ENCODE assay signal across 8 cellular contexts in the genomic region with DNA sequence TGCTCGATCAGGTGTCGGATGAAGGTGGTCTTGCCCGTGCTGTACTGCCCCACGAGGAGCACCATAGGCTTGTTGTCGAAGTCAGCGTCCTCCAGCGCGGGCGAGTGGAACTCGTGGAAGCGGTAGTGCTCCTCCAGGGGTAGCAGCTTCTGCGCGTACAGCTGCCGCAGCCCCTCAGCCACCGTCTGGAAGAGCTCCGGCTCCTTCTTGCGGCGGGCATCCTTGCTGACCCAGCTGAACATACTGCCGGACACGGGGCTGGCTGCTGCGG. TPM values are rescaled to one million over a fixed set of nuclear protein-coding genes. Genes with fewer than 3 reads are reported as not detected.
DNase-seq lines count a peak whose midpoint lies in the region; ATAC-seq and TF ChIP-seq lines count a peak whose summit lies in the region.

No MANE protein-coding gene starts in this region.

- H3K36me3 ChIP-seq in A673 (ENCODE audit: insufficient read depth, low read length, poor library complexity, severe bottlenecking) (peaks cover 4% of the 10 kb centered on the region), GM23248 (ENCODE audit: low read depth) (peaks cover 7% of the 10 kb centered on the region; the same call in 1 of the 2 replicates), WERI-Rb-1 (peaks cover 3% of the 10 kb centered on the region), gastroesophageal sphincter (peaks cover 0 to 12% of the 10 kb centered on the region in 2 donors)

- BruUV-seq in A673 (replicated peaks; lab: Mats Ljungman, UMichigan): no TSS peak

- H3K4me2 ChIP-seq in GM23248 (ENCODE audit: unreplicated experiment): peak overlapping the region; percentile 99

- H3K9me3 ChIP-seq in A673 (ENCODE audit: low read depth, low read length, poor library complexity, severe bottlenecking) (no peaks in the 10 kb centered on the region), GM23248 (ENCODE audit: low read depth) (no peaks in the 10 kb centered on the region), WERI-Rb-1 (ENCODE audit: severe bottlenecking) (no peaks in the 10 kb centered on the region), gastroesophageal sphincter (no peaks in the 10 kb centered on the region)

- TF ChIP-seq EP300 in gastroesophageal sphincter (IDR thresholded peaks at IDR 0.05): no peak

- H3K4me1 ChIP-seq in A673 (ENCODE audit: insufficient read depth, low read length, poor library complexity, severe bottlenecking) (peaks cover 17% of the 10 kb centered on the region), GM23248 (ENCODE audit: insufficient read depth) (peaks cover 16% of the 10 kb centered on the region), gastroesophageal sphincter (peaks cover 0 to 69% (median 35%) of the 10 kb centered on the region in 3 donors)

- H3K79me2 ChIP-seq in GM23248 (ENCODE audit: insufficient read depth): peaks cover 51% of the 10 kb centered on the region

- H3K27ac ChIP-seq in A673 (ENCODE audit: low read depth, low read length, poor library complexity, severe bottlenecking) (peak overlapping the region; percentile 68), GM23248 (peak overlapping the region; percentile 66), WERI-Rb-1 (peak overlapping the region; percentile 32), gastroesophageal sphincter (peak overlapping the region; percentile 48 to 97 (median 97))

- peak overlapping the region; percentile 46 for H2AFZ ChIP-seq in GM23248

- TF ChIP-seq POLR2A in gastroesophageal sphincter (IDR thresholded peaks at IDR 0.05): no peak

- DNase-seq in A673 (ENCODE audit: low spot score): no peak
- DNase-seq in GM23248: no peak
- DNase-seq in WERI-Rb-1: no peak
- no peak for DNase-seq in retinal pigment epithelial cell (ENCODE audit: low read depth)
- no peak for DNase-seq in OCI-M1 (lab: John Stamatoyannopoulos, UW)
- DNase-seq in H4 (ENCODE audit: low spot score): no peak
- no peak for DNase-seq in NCI-H128 (lab: John Stamatoyannopoulos, UW; ENCODE audit: unreplicated experiment)

- TF ChIP-seq CTCF in A673 (conservative IDR thresholded peaks at IDR 0.05; ENCODE audit: low read depth, low read length) (no peak), WERI-Rb-1 (IDR thresholded peaks at IDR 0.05; ENCODE audit: low read depth, low read length) (no peak), gastroesophageal sphincter (IDR thresholded peaks at IDR 0.05) (no peak), retinal pigment epithelial cell (conservative IDR thresholded peaks at IDR 0.05; ENCODE audit: low read depth, low read length) (no peak)

- peak overlapping the region; percentile 79 for H3K4me3 ChIP-seq in A673 (ENCODE audit: low read depth, low read length, poor library complexity, severe bottlenecking)
- H3K4me3 ChIP-seq in GM23248: peak overlapping the region; percentile 96
- H3K4me3 ChIP-seq in WERI-Rb-1 (ENCODE audit: low read depth, low read length): peak overlapping the region; percentile 66
- peak overlapping the region; percentile 74 to 92 for H3K4me3 ChIP-seq in gastroesophageal sphincter
- peak overlapping the region; percentile 95 for H3K4me3 ChIP-seq in retinal pigment epithelial cell (ENCODE audit: low read length)

- POLR2A ChIA-PET in A673 (lab: Charles Lee; ENCODE audit: low non-redundant PET): interaction anchor here (0.5 kb wide), 1 partner anchor 434 kb away, joined by 8 read pairs; no protein-coding TSS in a partner anchor

- ATAC-seq in gastroesophageal sphincter: peak; percentile 32

- 0 out of 2 replicates have a peak, but pooled peaks cover 6% of the 10 kb centered on the region for H4K20me1 ChIP-seq in GM23248 (ENCODE audit: insufficient read depth)

- H3K27me3 ChIP-seq in A673 (replicated peaks; ENCODE audit: insufficient read depth, low read depth, low read length, poor library complexity): no peaks in the 10 kb centered on the region
- no peaks in the 10 kb centered on the region for H3K27me3 ChIP-seq in GM23248 (replicated peaks; ENCODE audit: insufficient read depth)
- no peaks in the 10 kb centered on the region for H3K27me3 ChIP-seq in WERI-Rb-1 (ENCODE audit: insufficient read depth, low read depth, severe bottlenecking)
- H3K27me3 ChIP-seq in gastroesophageal sphincter: no peaks in the 10 kb centered on the region

- 0% methylated on average over 11 to 21 of the region's 21 CpGs for WGBS in GM23248 (ENCODE audit: low coverage in 1 of 2, low lambda C conversion rate in 2 of 2, missing lambda C conversion rate in 2 of 2), 2 experiments
- no CpG with 5 or more reads among the region's 21 CpGs for WGBS in gastroesophageal sphincter (ENCODE audit: low coverage in 1 of 2), 2 donors

- in situ Hi-C loops in GM23248 (cut with MboI): no loop called here

- CTCF ChIA-PET in A673 (lab: Charles Lee): interaction anchor here (0.7 to 2.1 kb wide), 3 partner anchors 9 to 13 kb away, joined by 3 to 8 read pairs (median 3); no protein-coding TSS in a partner anchor

- peak overlapping the region; percentile 90 for H3K9ac ChIP-seq in GM23248

- intact Hi-C loops in A673 (cut with micrococcal nuclease; ENCODE audit: unreplicated experiment): loop anchor here (1.0 kb wide), 1 partner anchor 31 kb away; no protein-coding TSS in a partner anchor

- no peaks in the 10 kb centered on the region for H3K9me2 ChIP-seq in GM23248 (ENCODE audit: insufficient read depth)

- H3F3A ChIP-seq in GM23248 (ENCODE audit: insufficient read depth): peaks cover 16% of the 10 kb centered on the region

RNA-seq across cellular contexts. Expression of a gene that starts 0.3 kb away (rescaled TPM):
- total RNA-seq in A673 (2021) (53.3 and 63.1 TPM in 2 replicates), gastroesophageal sphincter (100 to 1,000 TPM in 2 of 4 donors, 10 to 100 TPM in 2; 92.1 to 188 (median 101) TPM)
- 90.2 and 124 TPM in 2 replicates for total RNA-seq in GM23248 (2014; rRNA removed; shearing (Covaris generic))
- polyA plus RNA-seq in GM23248 (2016; fragmentation: Nextera tagmentation; extraction: Ambion mirVana): 55.2 and 56.3 TPM in 2 replicates
- total RNA-seq in H4 (2014; rRNA removed; shearing (Covaris generic)): 13.5 and 14.2 TPM in 2 replicates

RNA-seq across cellular contexts. Expression of a gene that starts 33.7 kb away (rescaled TPM):
- 4.6 and 6.6 TPM in 2 replicates for total RNA-seq in A673 (2021)
- not detected in 2 replicates for total RNA-seq in GM23248 (2014; rRNA removed; shearing (Covaris generic))
- not detected in 2 replicates for polyA plus RNA-seq in GM23248 (2016; fragmentation: Nextera tagmentation; extraction: Ambion mirVana)
- under 1 TPM; 0.08 to 0.94 (median 0.22) TPM for total RNA-seq in gastroesophageal sphincter
- 0.02 TPM in 1 of 2 replicates, not detected in the other for total RNA-seq in H4 (2014; rRNA removed; shearing (Covaris generic))

RNA-seq across cellular contexts. Expression of a gene that starts 38.9 kb away (rescaled TPM):
- 28.6 and 29.6 TPM in 2 replicates for total RNA-seq in A673 (2021)
- 12.4 and 18.9 TPM in 2 replicates for total RNA-seq in GM23248 (2014; rRNA removed; shearing (Covaris generic))
- polyA plus RNA-seq in GM23248 (2016; fragmentation: Nextera tagmentation; extraction: Ambion mirVana): 6.3 and 6.8 TPM in 2 replicates
- total RNA-seq in gastroesophageal sphincter: 10 to 100 TPM; 18.8 to 27.2 (median 26.3) TPM
- total RNA-seq in H4 (2014; rRNA removed; shearing (Covaris generic)): 6.0 and 9.5 TPM in 2 replicates

RNA-seq across cellular contexts. Expression of a gene that starts 46.3 kb away (rescaled TPM):
- total RNA-seq in A673 (2021) (16.1 and 17.2 TPM in 2 replicates), gastroesophageal sphincter (10 to 100 TPM; 20.3 to 41.2 (median 27.0) TPM)
- 23.9 and 27.3 TPM in 2 replicates for total RNA-seq in GM23248 (2014; rRNA removed; shearing (Covaris generic))
- polyA plus RNA-seq in GM23248 (2016; fragmentation: Nextera tagmentation; extraction: Ambion mirVana): 16.4 and 19.4 TPM in 2 replicates
- total RNA-seq in H4 (2014; rRNA removed; shearing (Covaris generic)): 6.4 and 9.1 TPM in 2 replicates

RNA-seq across cellular contexts. Expression of a gene that starts 57.5 kb away (rescaled TPM):
- total RNA-seq in A673 (2021): not detected in 2 replicates
- not detected in 2 replicates for total RNA-seq in GM23248 (2014; rRNA removed; shearing (Covaris generic))
- not detected in 2 replicates for polyA plus RNA-seq in GM23248 (2016; fragmentation: Nextera tagmentation; extraction: Ambion mirVana)
- total RNA-seq in gastroesophageal sphincter: not detected
- total RNA-seq in H4 (2014; rRNA removed; shearing (Covaris generic)): not detected in 2 replicates

Comparison
In these comparisons a context has a peak if more than half of its experiments do, and no peak if none do; other contexts are left out.
1. H3K27ac ChIP-seq: peak in every context shown above with its lines; median percentile 97 in gastroesophageal sphincter; 68 in A673; 66 in GM23248; 32 in WERI-Rb-1.